ENCODE assay signal across 13 cellular contexts in the genomic region with DNA sequence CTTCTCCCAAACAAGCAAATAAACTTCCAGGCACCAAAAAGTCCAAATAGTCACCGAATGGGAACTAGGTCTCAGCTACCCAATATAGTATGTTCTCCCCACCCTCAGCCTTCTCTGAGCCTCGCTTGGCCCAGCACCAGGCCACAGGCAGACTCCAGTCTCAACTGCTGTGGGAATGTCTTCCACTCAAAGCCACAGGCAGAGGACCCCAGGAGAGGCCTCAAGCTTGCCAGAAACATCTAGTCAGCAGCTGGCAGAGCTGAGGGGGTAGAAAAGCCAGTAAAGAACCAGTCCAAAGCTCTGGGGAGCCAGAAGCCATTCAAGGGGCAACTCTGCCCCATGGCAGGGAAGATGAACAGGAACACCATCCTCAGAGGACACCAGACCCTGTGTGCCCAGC. TPM values are rescaled to one million over a fixed set of nuclear protein-coding genes. Genes with fewer than 3 reads are reported as not detected.
DNase-seq lines count a peak whose midpoint lies in the region; ATAC-seq and TF ChIP-seq lines count a peak whose summit lies in the region.
"Had no signal": no experiment of that assay in that cellular context is flagged by ENCODE, and none has a peak within 500 bp of the region (broad histone marks: within the 10 kb centered on the region; RNA-seq: fewer than 3 reads in every experiment).

No MANE protein-coding gene starts in this region.

- H3K9me3 ChIP-seq in BLaER1 (no peaks in the 10 kb centered on the region), HEK293 (ENCODE audit: control insufficient read depth, insufficient read depth, low read depth, low read length) (no peaks in the 10 kb centered on the region)
- no peaks in the 10 kb centered on the region for H3K9me3 ChIP-seq in naive thymus-derived CD4-positive, alpha-beta T cell (ENCODE audit: control insufficient read depth in 2 of 3, low read length in 3 of 3)
- H3K9me3 ChIP-seq: right lobe of liver had no signal

- TF ChIP-seq CTCF in HEK293 (tag by site-specific recombination; IDR thresholded peaks at IDR 0.05): no peak

- H3K27ac ChIP-seq in BLaER1 (peak overlapping the region; percentile 100), HEK293 (ENCODE audit: extremely low read depth, low read depth, low read length) (no peak overlapping the region)
- peak overlapping the region; percentile 30 for H3K27ac ChIP-seq in naive thymus-derived CD4-positive, alpha-beta T cell (ENCODE audit: low read depth, low read length)
- H3K27ac ChIP-seq: right lobe of liver had no signal

- H3K4me1 Mint-ChIP-seq in naive thymus-derived CD4-positive, alpha-beta T cell: peaks cover 65 to 100% (median 98%) of the 10 kb centered on the region in 7 donors

- H3K4me3 ChIP-seq in BLaER1 (no peak overlapping the region), HEK293 (ENCODE audit: low read depth, low read length) (no peak overlapping the region)
- no peak overlapping the region for H3K4me3 ChIP-seq in naive thymus-derived CD4-positive, alpha-beta T cell (ENCODE audit: low read length)
- H3K4me3 ChIP-seq: right lobe of liver had no signal

- H3K4me1 ChIP-seq in BLaER1: peaks cover 97% of the 10 kb centered on the region
- peaks cover 12% of the 10 kb centered on the region for H3K4me1 ChIP-seq in HEK293 (ENCODE audit: control insufficient read depth, insufficient read depth, low read length)
- H3K4me1 ChIP-seq in naive thymus-derived CD4-positive, alpha-beta T cell (ENCODE audit: control insufficient read depth in 2 of 2, insufficient read depth in 2 of 2, low read length in 2 of 2): peaks cover 49 to 88% of the 10 kb centered on the region in 2 donors

- no peaks in the 10 kb centered on the region for H3K27me3 ChIP-seq in BLaER1
- H3K27me3 ChIP-seq in naive thymus-derived CD4-positive, alpha-beta T cell (ENCODE audit: control insufficient read depth in 2 of 2, insufficient read depth in 2 of 2, low read length in 2 of 2): no peaks in the 10 kb centered on the region
- H3K27me3 ChIP-seq: right lobe of liver had no signal

- peak overlapping the region; percentile 89; the same call in 1 of the 2 replicates for H3K9ac ChIP-seq in BLaER1

- no peak for ATAC-seq in naive thymus-derived CD4-positive, alpha-beta T cell
- ATAC-seq in GM21447 (IDR thresholded peaks at IDR 0.05; ENCODE audit: unreplicated experiment): no peak
- ATAC-seq in HG02759 (IDR thresholded peaks at IDR 0.05; ENCODE audit: unreplicated experiment): no peak

- H3K36me3 ChIP-seq in BLaER1: 0 out of 2 replicates have a peak, but pooled peaks cover 5% of the 10 kb centered on the region
- H3K36me3 ChIP-seq in HEK293 (ENCODE audit: control insufficient read depth in 2 of 2, insufficient read depth in 1 of 2, low read length in 2 of 2): no peaks in the 10 kb centered on the region
- H3K36me3 ChIP-seq in naive thymus-derived CD4-positive, alpha-beta T cell (ENCODE audit: control insufficient read depth in 2 of 3, insufficient read depth in 3 of 3, low read length in 3 of 3): peaks cover 0 to 11% (median 0%) of the 10 kb centered on the region in 3 experiments
- H3K36me3 ChIP-seq: right lobe of liver had no signal

- no peaks in the 10 kb centered on the region for H3K27me3 Mint-ChIP-seq in naive thymus-derived CD4-positive, alpha-beta T cell

- peaks cover 0 to 2% (median 0%) of the 10 kb centered on the region in 11 donors for H3K9me3 Mint-ChIP-seq in naive thymus-derived CD4-positive, alpha-beta T cell

- peak overlapping the region; percentile 96 for H3K4me2 ChIP-seq in BLaER1

- CTCF ChIA-PET in HEK293 (lab: Yijun Ruan, JAX): interaction anchor here (0.6 to 1.1 kb wide), 2 partner anchors 8 to 388 kb away, joined by 3 read pairs; no protein-coding TSS in a partner anchor
- CTCF ChIA-PET in naive thymus-derived CD4-positive, alpha-beta T cell (lab: Charles Lee): interaction anchor here (0.6 to 1.2 kb wide), 2 partner anchors 16 to 40 kb away, joined by 3 to 4 read pairs; no protein-coding TSS in a partner anchor

- H3K27ac Mint-ChIP-seq in naive thymus-derived CD4-positive, alpha-beta T cell: peak overlapping the region; percentile 21 to 100 (median 96)

- intact Hi-C loops in naive thymus-derived CD4-positive, alpha-beta T cell (cut with micrococcal nuclease): no loop called here

- peak overlapping the region in 4 of 10 donors; percentile 25 to 94 (median 54) for H3K4me3 Mint-ChIP-seq in naive thymus-derived CD4-positive, alpha-beta T cell

- H4K20me1 ChIP-seq in BLaER1: no peaks in the 10 kb centered on the region

- POLR2A ChIA-PET in HEK293 (lab: Yijun Ruan, JAX): no interaction called here
- POLR2A ChIA-PET in naive thymus-derived CD4-positive, alpha-beta T cell (lab: Charles Lee): interaction anchor here (0.9 to 5.5 kb wide), 6 partner anchors 9 to 39 kb away, joined by 3 to 56 read pairs (median 12); partner anchors contain the start of gene FMNL3

- DNase-seq in astrocyte of the hippocampus (ENCODE audit: low read depth, low spot score) (peak; percentile 83), globus pallidus (ENCODE audit: low spot score) (no peak), DMS153 (lab: John Stamatoyannopoulos, UW) (no peak)
- no peak for DNase-seq in naive thymus-derived CD4-positive, alpha-beta T cell
- DNase-seq: activated gamma-delta T cell; COR-L47; effector CD4-positive, alpha-beta T cell; mammary epithelial cell; right lobe of liver had no signal

- H3K36me3 Mint-ChIP-seq in naive thymus-derived CD4-positive, alpha-beta T cell: peaks cover 15 to 44% (median 27%) of the 10 kb centered on the region in 5 donors

TF ChIP-seq in HEK293, 187 proteins besides CTCF, POLR2A, EP300 and RAD21:
- TF ChIP-seq BCL11B (tag by site-specific recombination; IDR thresholded peaks at IDR 0.05; ENCODE audit: low read depth) (no peak), ZNF112 (tag by site-specific recombination; IDR thresholded peaks at IDR 0.05) (no peak), GLIS1 (tag by site-specific recombination; IDR thresholded peaks at IDR 0.05) (peak; percentile 42; the same call in 1 of the 2 replicates), ZNF2 (tag by site-specific recombination; IDR thresholded peaks at IDR 0.05) (no peak), ZNF426 (tag by site-specific recombination; IDR thresholded peaks at IDR 0.05) (no peak)
- TF ChIP-seq, protein P1, sequence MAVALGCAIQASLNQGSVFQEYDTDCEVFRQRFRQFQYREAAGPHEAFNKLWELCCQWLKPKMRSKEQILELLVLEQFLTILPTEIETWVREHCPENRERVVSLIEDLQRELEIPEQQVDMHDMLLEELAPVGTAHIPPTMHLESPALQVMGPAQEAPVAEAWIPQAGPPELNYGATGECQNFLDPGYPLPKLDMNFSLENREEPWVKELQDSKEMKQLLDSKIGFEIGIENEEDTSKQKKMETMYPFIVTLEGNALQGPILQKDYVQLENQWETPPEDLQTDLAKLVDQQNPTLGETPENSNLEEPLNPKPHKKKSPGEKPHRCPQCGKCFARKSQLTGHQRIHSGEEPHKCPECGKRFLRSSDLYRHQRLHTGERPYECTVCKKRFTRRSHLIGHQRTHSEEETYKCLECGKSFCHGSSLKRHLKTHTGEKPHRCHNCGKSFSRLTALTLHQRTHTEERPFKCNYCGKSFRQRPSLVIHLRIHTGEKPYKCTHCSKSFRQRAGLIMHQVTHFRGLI (tag by site-specific recombination; IDR thresholded peaks at IDR 0.05): no peak

RNA-seq across cellular contexts. Expression of gene FMNL3, which starts 41.8 kb away (rescaled TPM):
- total RNA-seq in naive thymus-derived CD4-positive, alpha-beta T cell: 10 to 100 TPM; 33.3 to 40.4 (median 39.7) TPM
- polyA plus RNA-seq in naive thymus-derived CD4-positive, alpha-beta T cell: 10 to 100 TPM; 10.4 to 12.0 TPM

RNA-seq across cellular contexts. Expression of gene PRPF40B, which starts 42.0 kb away (rescaled TPM):
- total RNA-seq in naive thymus-derived CD4-positive, alpha-beta T cell: 10 to 100 TPM in 4 of 5 experiments, 1 to 10 TPM in 1; 7.8 to 24.1 (median 12.1) TPM
- 1 to 10 TPM; 2.0 to 4.2 TPM for polyA plus RNA-seq in naive thymus-derived CD4-positive, alpha-beta T cell

RNA-seq across cellular contexts. Expression of gene FAM186B, which starts 59.9 kb away (rescaled TPM):
- total RNA-seq in naive thymus-derived CD4-positive, alpha-beta T cell: 1 to 10 TPM in 1 of 5 experiments, under 1 TPM in 4; 0.24 to 1.1 (median 0.51) TPM
- under 1 TPM; 0.13 to 0.26 TPM for polyA plus RNA-seq in naive thymus-derived CD4-positive, alpha-beta T cell
